ENCODE assay signal across 8 cellular contexts in the genomic region with DNA sequence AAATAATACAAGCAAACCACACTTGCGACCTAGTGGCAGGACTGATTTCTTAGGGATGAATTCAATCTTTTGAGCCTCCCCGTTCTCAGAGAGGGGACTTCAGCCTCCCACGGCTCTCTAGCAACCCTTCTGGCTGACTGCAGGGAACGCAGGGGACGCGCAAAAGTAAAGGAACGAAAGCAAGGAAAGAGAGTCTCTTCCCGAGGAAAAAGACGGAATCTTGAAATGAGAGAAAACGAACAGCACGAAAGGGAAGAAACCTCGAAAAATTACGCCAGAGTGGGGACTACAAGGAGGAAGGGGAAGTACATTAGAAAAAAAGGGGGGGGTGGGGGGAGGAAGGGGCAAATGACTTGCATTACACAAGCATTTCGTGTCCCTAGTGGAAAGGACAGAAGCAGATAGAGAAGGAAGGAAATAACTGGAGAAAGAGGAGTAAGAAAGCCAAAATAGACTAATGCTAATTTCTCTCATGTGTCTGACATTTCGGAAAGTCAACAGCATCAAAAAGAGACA. TPM values are rescaled to one million over a fixed set of nuclear protein-coding genes. Genes with fewer than 3 reads are reported as not detected.
DNase-seq lines count a peak whose midpoint lies in the region; ATAC-seq and TF ChIP-seq lines count a peak whose summit lies in the region.

No MANE protein-coding gene starts in this region.

- H2BK15ac ChIP-seq in mesenchymal stem cell (ENCODE audit: low read depth, poor library complexity, severe bottlenecking), result no peak overlapping the region

- 3 to 4% methylated on average over 15 of the region's 15 CpGs for WGBS in endodermal cell (ENCODE audit: insufficient coverage in 1 of 2, insufficient read length in 1 of 2), 2 experiments
- WGBS in mesenchymal stem cell, result 3% methylated on average over 15 of the region's 15 CpGs

- H3K27me3 ChIP-seq in BE2C (no peaks in the 10 kb centered on the region), endodermal cell (ENCODE audit: control insufficient read depth, insufficient read depth, low read length, poor library complexity, severe bottlenecking) (no peaks in the 10 kb centered on the region), mesenchymal stem cell (ENCODE audit: control insufficient read depth in 1 of 2, insufficient read depth in 1 of 2, low read length in 2 of 2) (no peaks in the 10 kb centered on the region)

- H4K8ac ChIP-seq in mesenchymal stem cell (ENCODE audit: low read length), result no peak overlapping the region

- peaks cover 14% of the 10 kb centered on the region for H3K36me3 Mint-ChIP-seq in activated CD8-positive, alpha-beta T cell treated with anti-CD3 and anti-CD28 coated beads, Interleukin-2, amount 10 ng/mL, durations not matched to agents 7 days and 5 days (ENCODE audit: low read depth)
- H3K36me3 Mint-ChIP-seq in endodermal cell (ENCODE audit: low read depth), result peaks cover 11% of the 10 kb centered on the region
- peaks cover 19% of the 10 kb centered on the region for H3K36me3 Mint-ChIP-seq in stimulated activated memory B cell treated with anti-CD40 and anti-IgM and Interleukin-4, amounts not matched to agents 10 μg/mL and 1 μg/mL and 100 μg/mL, for 72 hours

- H3K4me1 Mint-ChIP-seq in activated CD8-positive, alpha-beta T cell treated with anti-CD3 and anti-CD28 coated beads, Interleukin-2, amount 10 ng/mL, durations not matched to agents 7 days and 5 days (ENCODE audit: low read depth), result peaks cover 43% of the 10 kb centered on the region
- H3K4me1 Mint-ChIP-seq in endodermal cell, result peaks cover 17% of the 10 kb centered on the region
- H3K4me1 Mint-ChIP-seq in stimulated activated memory B cell treated with anti-CD40 and anti-IgM and Interleukin-4, amounts not matched to agents 10 μg/mL and 1 μg/mL and 100 μg/mL, for 72 hours, result peaks cover 48% of the 10 kb centered on the region

- no peaks in the 10 kb centered on the region for H3K79me1 ChIP-seq in mesenchymal stem cell (replicated peaks; ENCODE audit: low read length, poor library complexity, severe bottlenecking)

- H2BK12ac ChIP-seq in mesenchymal stem cell (ENCODE audit: low read length in 2 of 2), result no peak overlapping the region

- H3K18ac ChIP-seq in mesenchymal stem cell (ENCODE audit: low read depth in 1 of 2, low read length in 2 of 2), result no peak overlapping the region

- H3K4ac ChIP-seq in mesenchymal stem cell (ENCODE audit: low read depth in 1 of 2, low read length in 2 of 2), result peak overlapping the region in 1 of 2 experiments; percentile 37

- H3K4me3 Mint-ChIP-seq in activated CD8-positive, alpha-beta T cell treated with anti-CD3 and anti-CD28 coated beads, Interleukin-2, amount 10 ng/mL, durations not matched to agents 7 days and 5 days, result peak overlapping the region; percentile 97
- H3K4me3 Mint-ChIP-seq in endodermal cell, result peak overlapping the region; percentile 75
- H3K4me3 Mint-ChIP-seq in stimulated activated memory B cell treated with anti-CD40 and anti-IgM and Interleukin-4, amounts not matched to agents 10 μg/mL and 1 μg/mL and 100 μg/mL, for 72 hours, result peak overlapping the region; percentile 90

- no peak overlapping the region for H3K23ac ChIP-seq in mesenchymal stem cell (ENCODE audit: low read length in 2 of 2)

- peak; percentile 24 for ATAC-seq in activated CD8-positive, alpha-beta T cell treated with anti-CD3 and anti-CD28 coated beads, Interleukin-2, amount 10 ng/mL, durations not matched to agents 7 days and 5 days
- no peak for ATAC-seq in stimulated activated memory B cell treated with anti-CD40 and anti-IgM and Interleukin-4, amounts not matched to agents 10 μg/mL and 1 μg/mL and 100 μg/mL, for 72 hours
- ATAC-seq in HG03039 (IDR thresholded peaks at IDR 0.05; ENCODE audit: unreplicated experiment), result no peak

- POLR2A ChIA-PET in HEK293T (lab: Yijun Ruan, JAX), result interaction anchor here (2.8 kb wide), 1 partner anchor 11 kb away, joined by 39 read pairs; no protein-coding TSS in a partner anchor
- POLR2A ChIA-PET in activated CD8-positive, alpha-beta T cell treated with anti-CD3 and anti-CD28 coated beads, Interleukin-2, amount 10 ng/mL, durations not matched to agents 7 days and 5 days (lab: Charles Lee), result interaction anchor here (0.8 to 2.2 kb wide), 6 partner anchors 58 to 134 kb away, joined by 3 to 14 read pairs (median 4); a partner anchor contains a TSS

- H3K9ac ChIP-seq in endodermal cell (ENCODE audit: extremely low read depth, low read length, poor library complexity, severe bottlenecking) (peak overlapping the region; percentile 89), mesenchymal stem cell (ENCODE audit: low read length) (peak overlapping the region; percentile 94)

- H4K91ac ChIP-seq in mesenchymal stem cell (ENCODE audit: low read length), result no peak overlapping the region

- H3K27ac Mint-ChIP-seq in activated CD8-positive, alpha-beta T cell treated with anti-CD3 and anti-CD28 coated beads, Interleukin-2, amount 10 ng/mL, durations not matched to agents 7 days and 5 days, result peak overlapping the region; percentile 95
- H3K27ac Mint-ChIP-seq in endodermal cell, result peak overlapping the region; percentile 93
- peak overlapping the region; percentile 83 for H3K27ac Mint-ChIP-seq in stimulated activated memory B cell treated with anti-CD40 and anti-IgM and Interleukin-4, amounts not matched to agents 10 μg/mL and 1 μg/mL and 100 μg/mL, for 72 hours

- H3K36me3 ChIP-seq in BE2C (no peaks in the 10 kb centered on the region), endodermal cell (ENCODE audit: control insufficient read depth, insufficient read depth, low read length) (peaks cover 3% of the 10 kb centered on the region), mesenchymal stem cell (ENCODE audit: control insufficient read depth in 1 of 2, insufficient read depth in 2 of 2, low read depth in 1 of 2, low read length in 2 of 2) (no peaks in the 10 kb centered on the region)

- H3K9me3 Mint-ChIP-seq in activated CD8-positive, alpha-beta T cell treated with anti-CD3 and anti-CD28 coated beads, Interleukin-2, amount 10 ng/mL, durations not matched to agents 7 days and 5 days (ENCODE audit: insufficient read depth), result no peaks in the 10 kb centered on the region
- H3K9me3 Mint-ChIP-seq in endodermal cell, result no peaks in the 10 kb centered on the region
- H3K9me3 Mint-ChIP-seq in stimulated activated memory B cell treated with anti-CD40 and anti-IgM and Interleukin-4, amounts not matched to agents 10 μg/mL and 1 μg/mL and 100 μg/mL, for 72 hours, result no peaks in the 10 kb centered on the region

- no peak overlapping the region for H2AFZ ChIP-seq in mesenchymal stem cell (ENCODE audit: low read depth, low read length)

- H3K4me2 ChIP-seq in mesenchymal stem cell (ENCODE audit: low read length, poor library complexity, severe bottlenecking), result peak overlapping the region; percentile 94

- no peaks in the 10 kb centered on the region for H3K9me3 ChIP-seq in BE2C
- H3K9me3 ChIP-seq in endodermal cell (ENCODE audit: control insufficient read depth, low read length), result no peaks in the 10 kb centered on the region
- no peaks in the 10 kb centered on the region for H3K9me3 ChIP-seq in mesenchymal stem cell (ENCODE audit: control insufficient read depth, low read length)

- CTCF ChIA-PET in HEK293T (lab: Yijun Ruan, JAX), result interaction anchor here (0.8 to 2.8 kb wide), 2 partner anchors 68 to 134 kb away, joined by 3 to 9 read pairs; a partner anchor contains a TSS
- CTCF ChIA-PET in activated CD8-positive, alpha-beta T cell treated with anti-CD3 and anti-CD28 coated beads, Interleukin-2, amount 10 ng/mL, durations not matched to agents 7 days and 5 days (lab: Charles Lee), result interaction anchor here (1.0 to 3.4 kb wide), 10 partner anchors 8 to 142 kb away, joined by 4 to 34 read pairs (median 6); a partner anchor contains a TSS

- H3K4me3 ChIP-seq in BE2C (ENCODE audit: low read depth, low read length), result peak overlapping the region; percentile 99
- peak overlapping the region; percentile 99 for H3K4me3 ChIP-seq in endodermal cell (ENCODE audit: low read length)
- peak overlapping the region; percentile 95 to 100 for H3K4me3 ChIP-seq in mesenchymal stem cell (ENCODE audit: insufficient read depth in 1 of 2, low read depth in 1 of 2, low read length in 2 of 2)

- H3K14ac ChIP-seq in mesenchymal stem cell (ENCODE audit: low read length in 2 of 2), result no peak overlapping the region

- H3K27ac ChIP-seq in endodermal cell (ENCODE audit: low read depth, low read length), result peak overlapping the region; percentile 70
- H3K27ac ChIP-seq in mesenchymal stem cell (ENCODE audit: low read length, poor library complexity, severe bottlenecking), result peak overlapping the region; percentile 72

- H2AK5ac ChIP-seq in mesenchymal stem cell (ENCODE audit: low read length, severe bottlenecking), result no peak overlapping the region

- H2BK5ac ChIP-seq in mesenchymal stem cell (ENCODE audit: low read depth, low read length, poor library complexity, severe bottlenecking), result no peak overlapping the region

- TF ChIP-seq CTCF in BE2C (IDR thresholded peaks at IDR 0.05; ENCODE audit: low read depth, low read length), result peak; percentile 95
- peak; percentile 93 for TF ChIP-seq CTCF in endodermal cell (conservative IDR thresholded peaks at IDR 0.05)

- H3K27me3 Mint-ChIP-seq in activated CD8-positive, alpha-beta T cell treated with anti-CD3 and anti-CD28 coated beads, Interleukin-2, amount 10 ng/mL, durations not matched to agents 7 days and 5 days (ENCODE audit: low read depth), result no peaks in the 10 kb centered on the region
- no peaks in the 10 kb centered on the region for H3K27me3 Mint-ChIP-seq in endodermal cell (ENCODE audit: insufficient read depth)
- H3K27me3 Mint-ChIP-seq in stimulated activated memory B cell treated with anti-CD40 and anti-IgM and Interleukin-4, amounts not matched to agents 10 μg/mL and 1 μg/mL and 100 μg/mL, for 72 hours, result no peaks in the 10 kb centered on the region

- H2BK120ac ChIP-seq in mesenchymal stem cell (ENCODE audit: low read depth, low read length), result no peak overlapping the region

- H3K4me1 ChIP-seq in BE2C (no peaks in the 10 kb centered on the region), endodermal cell (ENCODE audit: control insufficient read depth, insufficient read depth, low read length) (no peaks in the 10 kb centered on the region), mesenchymal stem cell (ENCODE audit: control insufficient read depth, insufficient read depth, low read depth, low read length) (peaks cover 10% of the 10 kb centered on the region)

- DNase-seq in BE2C (peak; percentile 81), HEK293T (ENCODE audit: extremely low spot score) (peak; percentile 72), NCI-H82 (lab: John Stamatoyannopoulos, UW) (peak; percentile 90), endodermal cell (peak; percentile 94), mesenchymal stem cell (peak; percentile 91)
- DNase-seq in activated CD8-positive, alpha-beta T cell treated with anti-CD3 and anti-CD28 coated beads, Interleukin-2, amount 10 ng/mL, durations not matched to agents 7 days and 5 days, result peak; percentile 73

RNA-seq across cellular contexts. Expression of a gene that starts 1.2 kb away (rescaled TPM):
- polyA plus RNA-seq in BE2C (2012; ENCODE audit: insufficient read depth, insufficient read length, low read depth), result 86.9 TPM
- total RNA-seq in activated CD8-positive, alpha-beta T cell treated with anti-CD3 and anti-CD28 coated beads, Interleukin-2, amount 10 ng/mL, durations not matched to agents 7 days and 5 days, result 100 to 1,000 TPM; 166 to 178 TPM
- total RNA-seq in endodermal cell, result 10 to 100 TPM; 85.5 to 86.6 TPM
- 68.0 TPM for polyA plus RNA-seq in endodermal cell (2013, experiment 1 of 2)
- polyA plus RNA-seq in endodermal cell (2013, experiment 2 of 2), result 56.4 TPM
- polyA plus RNA-seq in mesenchymal stem cell (2013, experiment 1 of 2), result 113 TPM
- 122 TPM for polyA plus RNA-seq in mesenchymal stem cell (2013, experiment 2 of 2)

RNA-seq across cellular contexts. Expression of a gene that starts 52.2 kb away (rescaled TPM):
- polyA plus RNA-seq in BE2C (2012; ENCODE audit: insufficient read depth, insufficient read length, low read depth), result 69.8 TPM
- 10 to 100 TPM; 81.9 to 84.8 TPM for total RNA-seq in activated CD8-positive, alpha-beta T cell treated with anti-CD3 and anti-CD28 coated beads, Interleukin-2, amount 10 ng/mL, durations not matched to agents 7 days and 5 days
- total RNA-seq in endodermal cell, result 100 to 1,000 TPM in 1 of 2 donors, 10 to 100 TPM in 1; 96.0 to 106 TPM
- polyA plus RNA-seq in endodermal cell (2013, experiment 1 of 2), result 90.8 TPM
- 82.1 TPM for polyA plus RNA-seq in endodermal cell (2013, experiment 2 of 2)
- polyA plus RNA-seq in mesenchymal stem cell (2013, experiment 1 of 2), result 38.5 TPM
- polyA plus RNA-seq in mesenchymal stem cell (2013, experiment 2 of 2), result 37.2 TPM
